ENCODE assay signal across 1 cellular context in the genomic region with DNA sequence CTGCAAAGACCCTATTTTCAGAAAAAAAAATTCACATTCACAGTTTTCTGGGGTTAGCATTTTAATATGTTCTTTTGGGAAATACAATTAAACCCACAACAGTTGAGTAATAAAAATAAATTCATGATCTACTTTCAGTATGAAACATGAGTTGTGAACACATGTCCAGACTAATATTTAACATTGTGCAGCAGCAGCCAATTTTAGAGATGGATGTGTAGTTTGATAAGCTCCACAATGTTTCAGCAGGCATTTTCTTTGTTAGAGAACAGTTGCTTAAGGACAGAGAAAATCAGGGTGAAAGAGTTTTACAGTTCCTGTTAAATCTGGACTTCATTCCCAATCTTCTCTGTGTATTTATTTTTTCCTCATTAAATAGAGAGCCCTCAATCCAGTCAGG.
TF ChIP-seq lines count a peak whose summit lies in the region.

No MANE protein-coding gene starts in this region.

TF ChIP-seq in GM23338, 12 proteins besides CTCF, POLR2A, EP300 and RAD21 (continued from another document):
- TF ChIP-seq REST (IDR thresholded peaks at IDR 0.05; ENCODE audit: unreplicated experiment) (no peak), STAT1 (IDR thresholded peaks at IDR 0.05; ENCODE audit: unreplicated experiment) (no peak), ZNF331 (CRISPR knock-in tag; IDR thresholded peaks at IDR 0.05; ENCODE audit: low read depth) (no peak), POLR2AphosphoS5 (IDR thresholded peaks at IDR 0.05; ENCODE audit: low read depth) (no peak), JUNB (IDR thresholded peaks at IDR 0.05; ENCODE audit: unreplicated experiment) (no peak), CREB1 (CRISPR knock-in tag; IDR thresholded peaks at IDR 0.05; ENCODE audit: low read depth) (no peak), ZNF114 (CRISPR knock-in tag; IDR thresholded peaks at IDR 0.05) (no peak), NANOG (IDR thresholded peaks at IDR 0.05; ENCODE audit: borderline replicate concordance) (no peak)
- TF ChIP-seq, protein P1, sequence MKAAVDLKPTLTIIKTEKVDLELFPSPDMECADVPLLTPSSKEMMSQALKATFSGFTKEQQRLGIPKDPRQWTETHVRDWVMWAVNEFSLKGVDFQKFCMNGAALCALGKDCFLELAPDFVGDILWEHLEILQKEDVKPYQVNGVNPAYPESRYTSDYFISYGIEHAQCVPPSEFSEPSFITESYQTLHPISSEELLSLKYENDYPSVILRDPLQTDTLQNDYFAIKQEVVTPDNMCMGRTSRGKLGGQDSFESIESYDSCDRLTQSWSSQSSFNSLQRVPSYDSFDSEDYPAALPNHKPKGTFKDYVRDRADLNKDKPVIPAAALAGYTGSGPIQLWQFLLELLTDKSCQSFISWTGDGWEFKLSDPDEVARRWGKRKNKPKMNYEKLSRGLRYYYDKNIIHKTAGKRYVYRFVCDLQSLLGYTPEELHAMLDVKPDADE (IDR thresholded peaks at IDR 0.05): no peak
TF ChIP-seq in GM23338: peak in this region for 0.
